In genomic region chr3:172615296-172615695, GRCh38 we compare ENCODE assay signal across 23 cellular contexts.
"Had no signal": no experiment of that assay in that cellular context is flagged by ENCODE, and none has a peak within 500 bp of the region (broad histone marks: within the 10 kb centered on the region; RNA-seq: fewer than 3 reads in every experiment).

No MANE protein-coding gene starts in this region.

- H3K27me3 ChIP-seq: brain microvascular endothelial cell, right atrium auricular region, transverse colon had no signal

- FAIRE-seq: islet of Langerhans had no signal

- H3K27me3 Mint-ChIP-seq: activated CD4-positive, alpha-beta memory T cell treated with anti-CD3 and anti-CD28 coated beads for 36 hours; naive thymus-derived CD8-positive, alpha-beta T cell had no signal

- H3K9me3 ChIP-seq: right atrium auricular region, transverse colon had no signal

- ATAC-seq: naive thymus-derived CD8-positive, alpha-beta T cell had no signal

- H3K4me3 ChIP-seq: mucosa of descending colon, right atrium auricular region, smooth muscle cell, transverse colon had no signal

- H3K27ac ChIP-seq: brain microvascular endothelial cell, epithelial cell of prostate, right atrium auricular region, transverse colon had no signal

- H3K4me3 Mint-ChIP-seq: activated CD4-positive, alpha-beta memory T cell treated with anti-CD3 and anti-CD28 coated beads for 36 hours had no signal

- H3K36me3 ChIP-seq: brain microvascular endothelial cell, right atrium auricular region, transverse colon had no signal

- H3K27ac Mint-ChIP-seq: activated CD4-positive, alpha-beta memory T cell treated with anti-CD3 and anti-CD28 coated beads for 36 hours had no signal

- DNase-seq: activated CD4-positive, alpha-beta memory T cell treated with anti-CD3 and anti-CD28 coated beads for 36 hours; activated CD4-positive, alpha-beta T cell treated with anti-CD3 and anti-CD28 coated beads for 1 hour; activated CD8-positive, alpha-beta memory T cell treated with anti-CD3 and anti-CD28 coated beads, Interleukin-2, amount 50 U/mL, for 48 hours; activated naive CD4-positive, alpha-beta T cell; activated T-cell treated with anti-CD3 and anti-CD28 coated beads, Interleukin-2, amount 50 U/mL, for 72 hours; amygdala; brain microvascular endothelial cell; cortex of kidney; effector memory CD4-positive, alpha-beta T cell; left colon; mucosa of descending colon; naive thymus-derived CD8-positive, alpha-beta T cell; nucleus accumbens; stimulated activated CD4-positive, alpha-beta T cell treated with anti-CD3 and anti-CD28 coated beads, Interleukin-4, amount 100 ng/mL, for 4 hours; stimulated activated CD8-positive, alpha-beta memory T cell treated with anti-CD3 and anti-CD28 coated beads, Interleukin-4, amount 100 ng/mL, for 48 hours; stimulated activated naive CD4-positive, alpha-beta T cell treated with Interleukin-2 at 50 U/mL for 16 hours; substantia nigra; T1000; transverse colon had no signal
